ENCODE assay signal across 8 cellular contexts in genomic region chr14:73237786-73238261, GRCh38. TPM values are rescaled to one million over a fixed set of nuclear protein-coding genes. Genes with fewer than 3 reads are reported as not detected.
A peak's percentile ranks its signal among the peaks of the same experiment; 100 is the strongest.
DNase-seq lines count a peak whose midpoint lies in the region; ATAC-seq, FAIRE-seq and TF ChIP-seq lines count a peak whose summit lies in the region.

No MANE protein-coding gene starts in this region.

- H3K4me3 Mint-ChIP-seq in activated CD4-positive, alpha-beta T cell treated with anti-CD3 and anti-CD28 coated beads, Interleukin-2, amount 10 ng/mL, durations not matched to agents 7 days and 5 days: no peak overlapping the region

- H3K18ac ChIP-seq in trophoblast cell (ENCODE audit: low read length): no peak overlapping the region

- no peak overlapping the region for H4K12ac ChIP-seq in trophoblast cell (ENCODE audit: low read depth, low read length)

- H3K27ac ChIP-seq in OCI-LY3 (ENCODE audit: low read length) (no peak overlapping the region), trophoblast cell (ENCODE audit: low read depth, low read length) (no peak overlapping the region)

- H3K9me3 Mint-ChIP-seq in activated CD4-positive, alpha-beta T cell treated with anti-CD3 and anti-CD28 coated beads, Interleukin-2, amount 10 ng/mL, durations not matched to agents 7 days and 5 days: no peaks in the 10 kb centered on the region

- H3K36me3 ChIP-seq in OCI-LY3 (replicated peaks; ENCODE audit: low read depth, low read length) (no peaks in the 10 kb centered on the region), trophoblast cell (ENCODE audit: control insufficient read depth in 1 of 2, insufficient read depth in 2 of 2, low read length in 2 of 2) (no peaks in the 10 kb centered on the region)

- H3K27me3 ChIP-seq in OCI-LY3 (ENCODE audit: low read depth, low read length) (peaks cover 62% of the 10 kb centered on the region), trophoblast cell (ENCODE audit: insufficient read depth, low read length) (peaks cover 62% of the 10 kb centered on the region)

- H3K27ac Mint-ChIP-seq in activated CD4-positive, alpha-beta T cell treated with anti-CD3 and anti-CD28 coated beads, Interleukin-2, amount 10 ng/mL, durations not matched to agents 7 days and 5 days: no peak overlapping the region

- H3K9me3 ChIP-seq in OCI-LY3 (ENCODE audit: insufficient read depth, low read length) (no peaks in the 10 kb centered on the region), trophoblast cell (ENCODE audit: insufficient read depth, low read depth, low read length) (peaks cover 2% of the 10 kb centered on the region)

- H3K4ac ChIP-seq in trophoblast cell (ENCODE audit: low read depth, low read length): no peak overlapping the region

- FAIRE-seq in GM12891 (lab: Jason Lieb, UNC): no peak

- CTCF ChIA-PET in activated CD4-positive, alpha-beta T cell treated with anti-CD3 and anti-CD28 coated beads, Interleukin-2, amount 10 ng/mL, durations not matched to agents 7 days and 5 days (lab: Charles Lee): no interaction called here

- H2BK5ac ChIP-seq in trophoblast cell (ENCODE audit: low read depth, low read length, poor library complexity): no peak overlapping the region

- H2AFZ ChIP-seq in OCI-LY3 (ENCODE audit: low read depth, low read length) (no peak overlapping the region), trophoblast cell (ENCODE audit: insufficient read depth, low read length, poor library complexity) (peak overlapping the region; percentile 15)

- DNase-seq in D341Med (ENCODE audit: low spot score) (peak; percentile 75), fibroblast of pulmonary artery (ENCODE audit: low read depth) (no peak), trophoblast cell (no peak), GM12891 (ENCODE audit: insufficient read length, low spot score) (no peak), NCI-H2196 (lab: John Stamatoyannopoulos, UW; ENCODE audit: unreplicated experiment) (no peak)
- DNase-seq in activated CD4-positive, alpha-beta T cell treated with anti-CD3 and anti-CD28 coated beads, Interleukin-2, amount 10 ng/mL, durations not matched to agents 7 days and 5 days: no peak

- H3K36me3 Mint-ChIP-seq in activated CD4-positive, alpha-beta T cell treated with anti-CD3 and anti-CD28 coated beads, Interleukin-2, amount 10 ng/mL, durations not matched to agents 7 days and 5 days (ENCODE audit: low read depth): peaks cover 2% of the 10 kb centered on the region

- H3K4me3 ChIP-seq in OCI-LY3 (ENCODE audit: low read length) (peak overlapping the region; percentile 21; the same call in 1 of the 2 replicates), fibroblast of pulmonary artery (replicated peaks; ENCODE audit: low read depth, low read length) (peak overlapping the region; percentile 61), trophoblast cell (ENCODE audit: low read depth, low read length) (peak overlapping the region; percentile 59)

- H4K91ac ChIP-seq in trophoblast cell (ENCODE audit: low read depth, low read length): no peak overlapping the region

- no peak overlapping the region for H2BK12ac ChIP-seq in trophoblast cell (ENCODE audit: low read length)

- TF ChIP-seq CTCF in OCI-LY3 (IDR thresholded peaks at IDR 0.05; ENCODE audit: low read depth, low read length) (no peak), fibroblast of pulmonary artery (IDR thresholded peaks at IDR 0.05; ENCODE audit: low read length, missing control alignments) (no peak)

- no peak overlapping the region for H3K14ac ChIP-seq in trophoblast cell (ENCODE audit: low read length)

- ATAC-seq in GM18861 (IDR thresholded peaks at IDR 0.05; ENCODE audit: unreplicated experiment): no peak

- H4K20me1 ChIP-seq in OCI-LY3 (ENCODE audit: insufficient read depth, low read length): no peaks in the 10 kb centered on the region

- no peaks in the 10 kb centered on the region for H3K79me1 ChIP-seq in trophoblast cell (ENCODE audit: low read length)

- H3K79me2 ChIP-seq in OCI-LY3 (ENCODE audit: low read length) (no peaks in the 10 kb centered on the region), trophoblast cell (ENCODE audit: control insufficient read depth, insufficient read depth, low read length, poor library complexity) (no peaks in the 10 kb centered on the region)

- H3K9ac ChIP-seq in OCI-LY3 (ENCODE audit: low read length) (no peak overlapping the region), trophoblast cell (ENCODE audit: low read length) (no peak overlapping the region)

- no peak overlapping the region for H2AK5ac ChIP-seq in trophoblast cell (ENCODE audit: low read length)

- peaks cover 16% of the 10 kb centered on the region for H3K4me1 Mint-ChIP-seq in activated CD4-positive, alpha-beta T cell treated with anti-CD3 and anti-CD28 coated beads, Interleukin-2, amount 10 ng/mL, durations not matched to agents 7 days and 5 days

- H3K4me2 ChIP-seq in OCI-LY3 (ENCODE audit: low read length) (peak overlapping the region; percentile 52; the same call in 1 of the 2 replicates), trophoblast cell (ENCODE audit: low read length) (peak overlapping the region; percentile 70)

- H3K27me3 Mint-ChIP-seq in activated CD4-positive, alpha-beta T cell treated with anti-CD3 and anti-CD28 coated beads, Interleukin-2, amount 10 ng/mL, durations not matched to agents 7 days and 5 days: peaks cover 81% of the 10 kb centered on the region

- TF ChIP-seq POLR2A in GM12891 (IDR thresholded peaks at IDR 0.05; ENCODE audit: low read depth, low read length): no peak

- POLR2A ChIA-PET in activated CD4-positive, alpha-beta T cell treated with anti-CD3 and anti-CD28 coated beads, Interleukin-2, amount 10 ng/mL, durations not matched to agents 7 days and 5 days (lab: Charles Lee): no interaction called here

- H3K4me1 ChIP-seq in OCI-LY3 (ENCODE audit: low read length): peaks cover 31% of the 10 kb centered on the region
- peaks cover 8 to 10% of the 10 kb centered on the region in 2 experiments for H3K4me1 ChIP-seq in trophoblast cell (ENCODE audit: control insufficient read depth in 1 of 2, insufficient read depth in 2 of 2, low read length in 2 of 2)

- no peak overlapping the region for H4K8ac ChIP-seq in trophoblast cell (ENCODE audit: low read depth, low read length)

- H3K23ac ChIP-seq in trophoblast cell (ENCODE audit: low read length): no peak overlapping the region

- no peak overlapping the region for H2BK120ac ChIP-seq in trophoblast cell (ENCODE audit: insufficient read depth, low read length, poor library complexity)

- no CpG with 5 or more reads among the region's 58 CpGs for WGBS in trophoblast cell (ENCODE audit: extremely low coverage, insufficient coverage, insufficient read length)

TF ChIP-seq in GM12891, 5 proteins besides CTCF, POLR2A, EP300 and RAD21:
- no peak for TF ChIP-seq SPI1 (IDR thresholded peaks at IDR 0.05; ENCODE audit: low read depth, low read length)
- no peak for TF ChIP-seq TAF1 (IDR thresholded peaks at IDR 0.05; ENCODE audit: low read depth, low read length)
- no peak for TF ChIP-seq PAX5 (IDR thresholded peaks at IDR 0.05; ENCODE audit: insufficient read depth, low read length, severe bottlenecking)

RNA-seq across cellular contexts. Expression of gene PAPLN, which starts 0.5 kb away (rescaled TPM):
- 0.25 and 0.26 TPM in 2 replicates for polyA plus RNA-seq in trophoblast cell (2013)
- 10.5 TPM for polyA plus RNA-seq in GM12891 (2012; ENCODE audit: low read depth, missing spikeins)
- total RNA-seq in activated CD4-positive, alpha-beta T cell treated with anti-CD3 and anti-CD28 coated beads, Interleukin-2, amount 10 ng/mL, durations not matched to agents 7 days and 5 days: under 1 TPM; 0.30 to 0.46 TPM
